In genomic region chr12:105048315-105048714, GRCh38 we compare ENCODE assay signal across 24 cellular contexts. TPM values are rescaled to one million over a fixed set of nuclear protein-coding genes. Genes with fewer than 3 reads are reported as not detected.
"Had no signal": no experiment of that assay in that cellular context is flagged by ENCODE, and none has a peak within 500 bp of the region (broad histone marks: within the 10 kb centered on the region; RNA-seq: fewer than 3 reads in every experiment).

No MANE protein-coding gene starts in this region.

- H3K27ac ChIP-seq: left ventricle myocardium inferior, ovary, skin epidermis, stomach, testis, thyroid gland, transverse colon, upper lobe of left lung, vagina had no signal

- H3K36me3 ChIP-seq: ovary, thyroid gland, transverse colon had no signal

- H3K27me3 ChIP-seq: ovary, stomach, testis, thyroid gland, transverse colon, upper lobe of left lung, vagina had no signal

- DNase-seq: islet precursor cell; left ventricle myocardium inferior; midbrain; mucosa of descending colon; naive thymus-derived CD4-positive, alpha-beta T cell; ovary; retina; right cardiac atrium; stimulated activated CD4-positive, alpha-beta T cell treated with anti-CD3 and anti-CD28 coated beads, Interleukin-12 subunit alpha, Interleukin-12 subunit beta, amount 100 ng/mL, for 4 hours; stimulated activated CD4-positive, alpha-beta T cell treated with anti-CD3 and anti-CD28 coated beads, Interleukin-15, amount 100 ng/mL, for 24 hours; stimulated activated CD4-positive, alpha-beta T cell treated with anti-CD3 and anti-CD28 coated beads, Interleukin-2, amount 100 ng/mL, for 24 hours; stimulated activated CD4-positive, alpha-beta T cell treated with anti-CD3 and anti-CD28 coated beads, Interleukin-4, amount 100 ng/mL, for 1 hour; stimulated activated naive B cell treated with anti-CD40 and anti-IgM and Interleukin-4, amounts not matched to agents 10 μg/mL and 1 μg/mL and 100 μg/mL, for 72 hours; stimulated activated naive CD8-positive, alpha-beta T cell treated with anti-CD3 and anti-CD28 coated beads, Interleukin-15, Interleukin-2, amounts not matched to agents 100 U/mL and 50 U/mL, for 24 hours; stomach; testis; thyroid gland; transverse colon; upper lobe of left lung had no signal

- ATAC-seq: mucosa of descending colon; naive thymus-derived CD4-positive, alpha-beta T cell; natural killer cell treated with Interleukin-12 subunit alpha and Interleukin-12 subunit beta and Interleukin-15 and Interleukin-18, amount 100 ng/mL, for 72 hours; right cardiac atrium; sciatic nerve; stimulated activated naive B cell treated with anti-CD40 and anti-IgM and Interleukin-4, amounts not matched to agents 10 μg/mL and 1 μg/mL and 100 μg/mL, for 72 hours; stimulated activated naive CD8-positive, alpha-beta T cell treated with anti-CD3 and anti-CD28 coated beads, Interleukin-15, Interleukin-2, amounts not matched to agents 100 U/mL and 50 U/mL, for 24 hours had no signal

- H3K9me3 ChIP-seq: left ventricle myocardium inferior, mucosa of descending colon, ovary, stomach, testis, thyroid gland, transverse colon, upper lobe of left lung, vagina had no signal

- H3K4me3 ChIP-seq: left ventricle myocardium inferior, lung, mucosa of descending colon, ovary, skin epidermis, stomach, testis, thyroid gland, transverse colon, upper lobe of left lung, vagina had no signal

- H3K4me1 ChIP-seq: left ventricle myocardium inferior, testis, vagina had no signal

RNA-seq across cellular contexts. Expression of gene ALDH1L2, which starts 35.9 kb away (rescaled TPM):
- polyA plus RNA-seq: naive thymus-derived CD4-positive, alpha-beta T cell had no signal
